8 cellular contexts compared by ENCODE assay signal in the genomic region with DNA sequence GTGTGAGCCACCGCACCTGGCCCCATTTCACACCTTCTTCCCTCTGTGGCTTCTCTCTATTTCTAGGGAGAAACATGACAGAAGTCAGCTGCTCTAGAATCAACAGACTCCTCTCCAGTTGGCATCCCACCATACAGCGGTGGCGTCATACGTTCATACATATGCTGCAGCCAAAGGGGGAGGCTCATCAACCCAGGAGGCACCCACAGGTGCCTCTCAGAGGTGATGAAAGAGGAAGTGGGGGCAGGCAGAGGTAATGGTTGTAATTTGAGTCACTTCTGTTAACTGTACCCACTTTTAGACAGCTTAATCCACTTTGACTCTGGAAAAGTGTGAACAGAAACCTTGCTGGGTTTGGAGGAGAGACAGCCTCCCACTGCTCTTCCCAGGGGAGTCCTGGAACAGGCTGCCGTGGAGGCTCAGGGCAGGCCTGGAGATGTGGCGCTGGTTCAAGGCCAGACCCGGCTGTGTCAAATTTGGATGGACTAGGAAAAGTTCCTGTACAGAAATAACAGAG. TPM values are rescaled to one million over a fixed set of nuclear protein-coding genes. Genes with fewer than 3 reads are reported as not detected.
A peak's percentile ranks its signal among the peaks of the same experiment; 100 is the strongest.
DNase-seq lines count a peak whose midpoint lies in the region; ATAC-seq and TF ChIP-seq lines count a peak whose summit lies in the region.

No MANE protein-coding gene starts in this region.

- no peaks in the 10 kb centered on the region for H4K20me1 ChIP-seq in BLaER1 treated with 17β-estradiol and CSF1 and Interleukin-3, amounts not matched to agents 10 nM and 100 nM

- intact Hi-C loops in adrenal gland (cut with DNase I), result no loop called here

- peak; percentile 70 for ATAC-seq in GM19395 (IDR thresholded peaks at IDR 0.05; ENCODE audit: unreplicated experiment)
- ATAC-seq in HG03280 (IDR thresholded peaks at IDR 0.05; ENCODE audit: unreplicated experiment), result peak; percentile 77
- peak; percentile 24 for ATAC-seq in omental fat pad (ENCODE audit: low FRiP score)

- H3K9ac ChIP-seq in BLaER1 treated with 17β-estradiol and CSF1 and Interleukin-3, amounts not matched to agents 10 nM and 100 nM, result no peak overlapping the region

- WGBS in adrenal gland, 4 donors, result 67 to 77% (median 71%) methylated on average over 7 of the region's 7 CpGs

- TF ChIP-seq CTCF in omental fat pad (IDR thresholded peaks at IDR 0.05), result no peak
- TF ChIP-seq CTCF in adrenal gland (IDR thresholded peaks at IDR 0.05), result no peak

- no peak overlapping the region for H3K4me3 ChIP-seq in BLaER1 treated with 17β-estradiol and CSF1 and Interleukin-3, amounts not matched to agents 10 nM and 100 nM
- no peak overlapping the region for H3K4me3 ChIP-seq in adrenal gland

- H3K36me3 ChIP-seq in BLaER1 treated with 17β-estradiol and CSF1 and Interleukin-3, amounts not matched to agents 10 nM and 100 nM, result no peaks in the 10 kb centered on the region
- H3K36me3 ChIP-seq in adrenal gland (replicated peaks in 1 of 2), result no peaks in the 10 kb centered on the region

- H3K27ac ChIP-seq in BLaER1 treated with 17β-estradiol and CSF1 and Interleukin-3, amounts not matched to agents 10 nM and 100 nM, result peak overlapping the region in 2 of 11 experiments; percentile 27 to 51; a peak in 2 of 22 replicates
- no peak overlapping the region for H3K27ac ChIP-seq in adrenal gland

- peak; percentile 68 for DNase-seq in activated CD4-positive, alpha-beta T cell treated with anti-CD3 and anti-CD28 coated beads for 48 hours
- DNase-seq in omental fat pad (ENCODE audit: low spot score), result no peak
- no peak for DNase-seq in GM03348 (ENCODE audit: low spot score)
- DNase-seq in adrenal gland, result no peak
- no peak for DNase-seq in pons (ENCODE audit: low spot score)

- peaks cover 4 to 65% (median 21%) of the 10 kb centered on the region in 10 experiments; a peak in 18 of 20 replicates for H3K4me1 ChIP-seq in BLaER1 treated with 17β-estradiol and CSF1 and Interleukin-3, amounts not matched to agents 10 nM and 100 nM
- no peaks in the 10 kb centered on the region for H3K4me1 ChIP-seq in adrenal gland (replicated peaks in 1 of 2)

- peak overlapping the region in 9 of 11 experiments; percentile 3 to 58 (median 19); a peak in 13 of 22 replicates for H3K4me2 ChIP-seq in BLaER1 treated with 17β-estradiol and CSF1 and Interleukin-3, amounts not matched to agents 10 nM and 100 nM

- peaks cover 0 to 11% (median 0%) of the 10 kb centered on the region in 11 experiments; a peak in 2 of 22 replicates for H3K9me3 ChIP-seq in BLaER1 treated with 17β-estradiol and CSF1 and Interleukin-3, amounts not matched to agents 10 nM and 100 nM (replicated peaks in 1 of 11)
- H3K9me3 ChIP-seq in adrenal gland (replicated peaks in 1 of 3), result no peaks in the 10 kb centered on the region

- no peak for TF ChIP-seq POLR2A in adrenal gland (IDR thresholded peaks at IDR 0.05)

- H3K27me3 ChIP-seq in BLaER1 treated with 17β-estradiol and CSF1 and Interleukin-3, amounts not matched to agents 10 nM and 100 nM, result no peaks in the 10 kb centered on the region
- no peaks in the 10 kb centered on the region for H3K27me3 ChIP-seq in adrenal gland

RNA-seq across cellular contexts. Expression of gene SUB1, which starts 47.3 kb away (rescaled TPM):
- total RNA-seq in omental fat pad (100 to 1,000 TPM; 202 to 235 (median 223) TPM), adrenal gland (100 to 1,000 TPM in 6 of 8 donors, 10 to 100 TPM in 2; 48.1 to 229 (median 166) TPM)
- 100 to 1,000 TPM; 126 to 428 (median 126) TPM for polyA plus RNA-seq in adrenal gland

Comparison
In these comparisons a context has a peak if more than half of its experiments do, and no peak if none do; other contexts are left out.
1. ATAC-seq: peak in every context shown above with its lines; median percentile 77 in HG03280; 70 in GM19395; 24 in omental fat pad.